Comparison of ENCODE assay signal across 13 cellular contexts in genomic region chr11:72266960-72267359, GRCh38. TPM values are rescaled to one million over a fixed set of nuclear protein-coding genes. Genes with fewer than 3 reads are reported as not detected.
A peak's percentile ranks its signal among the peaks of the same experiment; 100 is the strongest.
DNase-seq lines count a peak whose midpoint lies in the region; ATAC-seq, FAIRE-seq and TF ChIP-seq lines count a peak whose summit lies in the region.
"Not testable (repeated sequence)": the region's sequence is repeated elsewhere in the genome, so short reads cannot be mapped to it uniquely, and the experiment has no call there.
"Had no signal": no experiment of that assay in that cellular context is flagged by ENCODE, and none has a peak within 500 bp of the region (broad histone marks: within the 10 kb centered on the region; RNA-seq: fewer than 3 reads in every experiment).

No MANE protein-coding gene starts in this region.

- H3K27ac ChIP-seq in BLaER1 treated with 17β-estradiol and CSF1 and Interleukin-3, amounts not matched to agents 10 nM and 100 nM; OCI-LY7 (ENCODE audit: low read depth, low read length, poor library complexity, severe bottlenecking); HepG2 (ENCODE audit: extremely low read length, insufficient read depth, low read length): not testable (repeated sequence)

- H4K20me1 ChIP-seq in BLaER1 treated with 17β-estradiol and CSF1 and Interleukin-3, amounts not matched to agents 10 nM and 100 nM; OCI-LY7 (ENCODE audit: insufficient read depth, low read length); HepG2 (ENCODE audit: insufficient read depth, low read length): not testable (repeated sequence)

- H3K9me2 ChIP-seq in OCI-LY7 (ENCODE audit: insufficient read depth, low read length): not testable (repeated sequence)

- H3K27me3 ChIP-seq in BLaER1 treated with 17β-estradiol and CSF1 and Interleukin-3, amounts not matched to agents 10 nM and 100 nM; HepG2 (ENCODE audit: control insufficient read depth in 1 of 2, insufficient read depth in 2 of 2, low read length in 2 of 2): not testable (repeated sequence)

- not testable (repeated sequence) for H3K4me3 ChIP-seq in BLaER1 treated with 17β-estradiol and CSF1 and Interleukin-3, amounts not matched to agents 10 nM and 100 nM; OCI-LY7 (ENCODE audit: low read depth, low read length, poor library complexity, severe bottlenecking); HepG2 (replicated peaks in 1 of 3; ENCODE audit: insufficient read depth in 1 of 3, low read depth in 2 of 3, low read length in 3 of 3)

- not testable (repeated sequence) for H3K4me3 Mint-ChIP-seq in Calu3 (ENCODE audit: low read depth, unreplicated experiment)

- not testable (repeated sequence) for ATAC-seq in HepG2

- POLR2A ChIA-PET in OCI-LY7 (lab: Charles Lee): interaction anchor here (0.7 to 1.2 kb wide), 3 partner anchors 104 to 404 kb away, joined by 3 read pairs; no protein-coding TSS in a partner anchor
- POLR2A ChIA-PET in HepG2 (lab: Yijun Ruan, JAX): not testable (repeated sequence)

- BruUV-seq in Calu3 (replicated peaks; lab: Mats Ljungman, UMichigan); OCI-LY7 (replicated peaks; lab: Mats Ljungman, UMichigan); HepG2 (replicated peaks; lab: Mats Ljungman, UMichigan): not testable (repeated sequence)

- in situ Hi-C loops in HepG2 (cut with HindIII; ENCODE audit: extremely low pct_ligation_motif_present, low pct_unique_long_range_greater_than_20kb): not testable (repeated sequence)

- H3K27ac Mint-ChIP-seq in Calu3 (ENCODE audit: unreplicated experiment): peak overlapping the region; percentile 53

- peak overlapping the region; percentile 52; the same call in 1 of the 2 replicates for H2AFZ ChIP-seq in OCI-LY7 (ENCODE audit: low read length)
- H2AFZ ChIP-seq in HepG2 (ENCODE audit: low read length): not testable (repeated sequence)

- not testable (repeated sequence) for TF ChIP-seq POLR2A in GM12891 (IDR thresholded peaks at IDR 0.05; ENCODE audit: low read depth, low read length); HepG2 (IDR thresholded peaks at IDR 0.05; ENCODE audit: insufficient read depth in 1 of 2, low read depth in 2 of 2, low read length in 2 of 2)

- peak overlapping the region in 8 of 11 experiments; percentile 10 to 75 (median 51); a peak in 8 of 22 replicates for H3K4me2 ChIP-seq in BLaER1 treated with 17β-estradiol and CSF1 and Interleukin-3, amounts not matched to agents 10 nM and 100 nM
- not testable (repeated sequence) for H3K4me2 ChIP-seq in OCI-LY7 (ENCODE audit: low read length); HepG2 (ENCODE audit: low read depth, low read length)

- FAIRE-seq in GM12891 (lab: Jason Lieb, UNC): peak; percentile 9
- peak; percentile 32 for FAIRE-seq in HepG2 (lab: Jason Lieb, UNC)

- CTCF ChIA-PET in Calu3 (lab: Charles Lee): interaction anchor here (0.6 to 1.5 kb wide), 3 partner anchors 10 to 173 kb away, joined by 3 read pairs; no protein-coding TSS in a partner anchor
- CTCF ChIA-PET in OCI-LY7 (lab: Charles Lee; ENCODE audit: unreplicated experiment); HepG2 (lab: Yijun Ruan, JAX; ENCODE audit: low intra/inter-chr PET ratio, low total read pairs): not testable (repeated sequence)

- not testable (repeated sequence) for H3K4me1 Mint-ChIP-seq in Calu3 (ENCODE audit: low read depth, unreplicated experiment)

- H3K9ac ChIP-seq in BLaER1 treated with 17β-estradiol and CSF1 and Interleukin-3, amounts not matched to agents 10 nM and 100 nM; HepG2 (ENCODE audit: insufficient read depth, low read depth, low read length): not testable (repeated sequence)

- not testable (repeated sequence) for H3K36me3 ChIP-seq in BLaER1 treated with 17β-estradiol and CSF1 and Interleukin-3, amounts not matched to agents 10 nM and 100 nM; OCI-LY7 (ENCODE audit: insufficient read depth, low read length); HepG2 (replicated peaks in 1 of 2; ENCODE audit: control insufficient read depth in 1 of 2, insufficient read depth in 2 of 2, low read length in 2 of 2)

- not testable (repeated sequence) for TF ChIP-seq EP300 in HepG2 (IDR thresholded peaks at IDR 0.05; ENCODE audit: low read depth in 2 of 2, low read length in 2 of 2); HepG2 (CRISPR knock-in tag; IDR thresholded peaks at IDR 0.05; ENCODE audit: borderline replicate concordance)

- DNase-seq in Calu3: peak; percentile 39
- DNase-seq in DMS53 (lab: John Stamatoyannopoulos, UW): peak; percentile 69
- DNase-seq in GM12891 (ENCODE audit: insufficient read length, low spot score); OCI-LY7 (ENCODE audit: low spot score); HepG2 (ENCODE audit: low spot score): not testable (repeated sequence)
- peak; percentile 42 for DNase-seq in kidney tubule cell (ENCODE audit: low spot score)
- DNase-seq in posterior vena cava (ENCODE audit: low spot score): peak; percentile 29

- H3K9me3 ChIP-seq in BLaER1 treated with 17β-estradiol and CSF1 and Interleukin-3, amounts not matched to agents 10 nM and 100 nM (replicated peaks in 1 of 11): peaks cover 0 to 17% (median 0%) of the 10 kb centered on the region in 11 experiments; a peak in 6 of 22 replicates
- H3K9me3 ChIP-seq in OCI-LY7 (ENCODE audit: low read length); HepG2 (ENCODE audit: low read length): not testable (repeated sequence)

- peaks cover 17 to 39% (median 25%) of the 10 kb centered on the region in 10 experiments for H3K4me1 ChIP-seq in BLaER1 treated with 17β-estradiol and CSF1 and Interleukin-3, amounts not matched to agents 10 nM and 100 nM
- not testable (repeated sequence) for H3K4me1 ChIP-seq in OCI-LY7 (ENCODE audit: insufficient read depth, low read length, poor library complexity, severe bottlenecking)
- peaks cover 22% of the 10 kb centered on the region for H3K4me1 ChIP-seq in HepG2 (ENCODE audit: insufficient read depth, low read length)

- H3K36me3 Mint-ChIP-seq in Calu3 (ENCODE audit: insufficient read depth, unreplicated experiment): not testable (repeated sequence)

- intact Hi-C loops in Calu3 (cut with micrococcal nuclease; ENCODE audit: unreplicated experiment); OCI-LY7 (cut with micrococcal nuclease; ENCODE audit: unreplicated experiment); HepG2 (cut with micrococcal nuclease; ENCODE audit: unreplicated experiment); posterior vena cava (cut with DNase I): not testable (repeated sequence)

- 0% methylated on average over 5 of the region's 5 CpGs for WGBS in HepG2 (ENCODE audit: low lambda C conversion rate)

- not testable (repeated sequence) for H3K27me3 Mint-ChIP-seq in Calu3 (ENCODE audit: unreplicated experiment)

- TF ChIP-seq RAD21 in HepG2 (CRISPR knock-in tag; IDR thresholded peaks at IDR 0.05): not testable (repeated sequence)

- not testable (repeated sequence) for H3K79me2 ChIP-seq in OCI-LY7 (ENCODE audit: insufficient read depth, low read depth, low read length); HepG2 (ENCODE audit: insufficient read depth, low read length)

- TF ChIP-seq CTCF in Calu3 (IDR thresholded peaks at IDR 0.05; ENCODE audit: unreplicated experiment); OCI-LY7 (conservative IDR thresholded peaks at IDR 0.05; ENCODE audit: low read length); HepG2 (CRISPR knock-in tag; IDR thresholded peaks at IDR 0.05): not testable (repeated sequence)

- not testable (repeated sequence) for H3K9me3 Mint-ChIP-seq in Calu3 (ENCODE audit: low read depth, unreplicated experiment)

RNA-seq across cellular contexts. Expression of gene PHOX2A, which starts 23.0 kb away (rescaled TPM):
- total RNA-seq in Calu3 (2022) (not detected in 2 replicates), OCI-LY7 (2022) (not detected in 2 replicates), HepG2 (2016; rRNA removed; fragmentation: Illumina TruSeq; extraction: Trizol) (not detected in 2 replicates), posterior vena cava (not detected)
- not detected for polyA plus RNA-seq in GM12891 (2012; ENCODE audit: low read depth, missing spikeins)
- total RNA-seq in OCI-LY7 (2014; rRNA removed; shearing (Covaris generic)): not detected in 2 replicates
- total RNA-seq in HepG2 (2016; cell fraction: cytosol; rRNA removed; fragmentation: Illumina TruSeq; extraction: Trizol; ENCODE audit: low read depth): not detected in 2 replicates
- total RNA-seq in HepG2 (2016; cell fraction: insoluble cytoplasmic fraction; rRNA removed; fragmentation: Illumina TruSeq; extraction: Trizol): not detected in 2 replicates
- total RNA-seq in HepG2 (2016; cell fraction: membrane; rRNA removed; fragmentation: Illumina TruSeq; extraction: Trizol): not detected in 2 replicates
- total RNA-seq in HepG2 (2016; cell fraction: nucleus; rRNA removed; fragmentation: Illumina TruSeq; extraction: Trizol): not detected in 2 replicates
- polyA plus RNA-seq in HepG2 (2011; rRNA removed): not detected in 2 replicates
- not detected in 2 replicates for polyA plus RNA-seq in HepG2 (2011; cell fraction: cytosol; rRNA removed)
- polyA plus RNA-seq in HepG2 (2011; cell fraction: nucleus; rRNA removed): not detected in 2 replicates
- not detected in 2 replicates for polyA plus RNA-seq in HepG2 (2012)
- not detected in 2 replicates for polyA plus RNA-seq in HepG2 (2016; cell fraction: cytosol; fragmentation: Illumina TruSeq; extraction: Trizol; ENCODE audit: low read depth)
- not detected in 2 replicates for polyA plus RNA-seq in HepG2 (2016; cell fraction: insoluble cytoplasmic fraction; fragmentation: Illumina TruSeq; extraction: Trizol; ENCODE audit: low read depth)
- not detected in 2 replicates for polyA plus RNA-seq in HepG2 (2016; cell fraction: membrane; fragmentation: Illumina TruSeq; extraction: Trizol; ENCODE audit: low read depth)
- not detected in 2 replicates for polyA plus RNA-seq in HepG2 (2016; cell fraction: nucleus; fragmentation: Illumina TruSeq; extraction: Trizol; ENCODE audit: insufficient read depth, low read depth)
- polyA minus RNA-seq in HepG2 (2011; rRNA and poly(A)+ RNA removed; ENCODE audit: low replicate concordance): not detected in 2 replicates
- not detected in 2 replicates for polyA minus RNA-seq in HepG2 (2011; cell fraction: cytosol; rRNA and poly(A)+ RNA removed)
- not detected in 2 replicates for polyA minus RNA-seq in HepG2 (2011; cell fraction: nucleus; rRNA and poly(A)+ RNA removed)
- total RNA-seq: A673; Caco-2; CD4-positive, alpha-beta T cell; CD8-positive, alpha-beta T cell had no signal
- polyA plus RNA-seq: AG04450 had no signal

RNA-seq across cellular contexts. Expression of gene INPPL1, which starts 42.4 kb away (rescaled TPM):
- total RNA-seq in Calu3 (2022) (203 and 221 TPM in 2 replicates), OCI-LY7 (2022) (195 and 216 TPM in 2 replicates), HepG2 (2016; rRNA removed; fragmentation: Illumina TruSeq; extraction: Trizol) (14.4 and 29.1 TPM in 2 replicates), posterior vena cava (100 to 1,000 TPM; 108 to 110 TPM)
- 59.5 TPM for polyA plus RNA-seq in GM12891 (2012; ENCODE audit: low read depth, missing spikeins)
- total RNA-seq in OCI-LY7 (2014; rRNA removed; shearing (Covaris generic)): 60.9 and 103 TPM in 2 replicates
- total RNA-seq in HepG2 (2016; cell fraction: cytosol; rRNA removed; fragmentation: Illumina TruSeq; extraction: Trizol; ENCODE audit: low read depth): 21.4 and 25.1 TPM in 2 replicates
- 10.8 and 29.6 TPM in 2 replicates for total RNA-seq in HepG2 (2016; cell fraction: insoluble cytoplasmic fraction; rRNA removed; fragmentation: Illumina TruSeq; extraction: Trizol)
- 10.1 and 10.8 TPM in 2 replicates for total RNA-seq in HepG2 (2016; cell fraction: membrane; rRNA removed; fragmentation: Illumina TruSeq; extraction: Trizol)
- 31.6 and 36.2 TPM in 2 replicates for total RNA-seq in HepG2 (2016; cell fraction: nucleus; rRNA removed; fragmentation: Illumina TruSeq; extraction: Trizol)
- polyA plus RNA-seq in HepG2 (2011; rRNA removed): 66.9 and 80.4 TPM in 2 replicates
- polyA plus RNA-seq in HepG2 (2011; cell fraction: cytosol; rRNA removed): 19.0 and 23.6 TPM in 2 replicates
- polyA plus RNA-seq in HepG2 (2011; cell fraction: nucleus; rRNA removed): 500 and 631 TPM in 2 replicates
- polyA plus RNA-seq in HepG2 (2012): 32.6 and 49.5 TPM in 2 replicates
- polyA plus RNA-seq in HepG2 (2016; cell fraction: cytosol; fragmentation: Illumina TruSeq; extraction: Trizol; ENCODE audit: low read depth): 1.8 and 1.9 TPM in 2 replicates
- 10.8 and 14.0 TPM in 2 replicates for polyA plus RNA-seq in HepG2 (2016; cell fraction: insoluble cytoplasmic fraction; fragmentation: Illumina TruSeq; extraction: Trizol; ENCODE audit: low read depth)
- 4.2 and 4.9 TPM in 2 replicates for polyA plus RNA-seq in HepG2 (2016; cell fraction: membrane; fragmentation: Illumina TruSeq; extraction: Trizol; ENCODE audit: low read depth)
- polyA plus RNA-seq in HepG2 (2016; cell fraction: nucleus; fragmentation: Illumina TruSeq; extraction: Trizol; ENCODE audit: insufficient read depth, low read depth): 127 and 134 TPM in 2 replicates
- 73.5 and 218 TPM in 2 replicates for polyA minus RNA-seq in HepG2 (2011; rRNA and poly(A)+ RNA removed; ENCODE audit: low replicate concordance)
- 27.6 and 29.9 TPM in 2 replicates for polyA minus RNA-seq in HepG2 (2011; cell fraction: cytosol; rRNA and poly(A)+ RNA removed)
- polyA minus RNA-seq in HepG2 (2011; cell fraction: nucleus; rRNA and poly(A)+ RNA removed): 106 and 116 TPM in 2 replicates

RNA-seq across cellular contexts. Expression of gene FOLR2, which starts 50.4 kb away (rescaled TPM):
- not detected in 2 replicates for total RNA-seq in Calu3 (2022)
- polyA plus RNA-seq in GM12891 (2012; ENCODE audit: low read depth, missing spikeins): 0.98 TPM
- total RNA-seq in OCI-LY7 (2014; rRNA removed; shearing (Covaris generic)): 13.4 and 14.4 TPM in 2 replicates
- 12.8 and 14.6 TPM in 2 replicates for total RNA-seq in OCI-LY7 (2022)
- not detected in 2 replicates for total RNA-seq in HepG2 (2016; rRNA removed; fragmentation: Illumina TruSeq; extraction: Trizol)
- total RNA-seq in HepG2 (2016; cell fraction: cytosol; rRNA removed; fragmentation: Illumina TruSeq; extraction: Trizol; ENCODE audit: low read depth): not detected in 2 replicates
- not detected in 2 replicates for total RNA-seq in HepG2 (2016; cell fraction: insoluble cytoplasmic fraction; rRNA removed; fragmentation: Illumina TruSeq; extraction: Trizol)
- not detected in 2 replicates for total RNA-seq in HepG2 (2016; cell fraction: membrane; rRNA removed; fragmentation: Illumina TruSeq; extraction: Trizol)
- total RNA-seq in HepG2 (2016; cell fraction: nucleus; rRNA removed; fragmentation: Illumina TruSeq; extraction: Trizol): not detected in 2 replicates
- 0.09 and 0.33 TPM in 2 replicates for polyA plus RNA-seq in HepG2 (2011; rRNA removed)
- 0.15 TPM in 2 replicates for polyA plus RNA-seq in HepG2 (2011; cell fraction: cytosol; rRNA removed)
- not detected in 2 replicates for polyA plus RNA-seq in HepG2 (2011; cell fraction: nucleus; rRNA removed)
- polyA plus RNA-seq in HepG2 (2012): 0.15 and 0.23 TPM in 2 replicates
- polyA plus RNA-seq in HepG2 (2016; cell fraction: cytosol; fragmentation: Illumina TruSeq; extraction: Trizol; ENCODE audit: low read depth): 0.15 TPM in 1 of 2 replicates, not detected in the other
- polyA plus RNA-seq in HepG2 (2016; cell fraction: insoluble cytoplasmic fraction; fragmentation: Illumina TruSeq; extraction: Trizol; ENCODE audit: low read depth): not detected in 2 replicates
- not detected in 2 replicates for polyA plus RNA-seq in HepG2 (2016; cell fraction: membrane; fragmentation: Illumina TruSeq; extraction: Trizol; ENCODE audit: low read depth)
- polyA plus RNA-seq in HepG2 (2016; cell fraction: nucleus; fragmentation: Illumina TruSeq; extraction: Trizol; ENCODE audit: insufficient read depth, low read depth): not detected in 2 replicates
- polyA minus RNA-seq in HepG2 (2011; rRNA and poly(A)+ RNA removed; ENCODE audit: low replicate concordance): 0.21 and 0.86 TPM in 2 replicates
- polyA minus RNA-seq in HepG2 (2011; cell fraction: cytosol; rRNA and poly(A)+ RNA removed): not detected in 2 replicates
- not detected in 2 replicates for polyA minus RNA-seq in HepG2 (2011; cell fraction: nucleus; rRNA and poly(A)+ RNA removed)
- total RNA-seq in posterior vena cava: 10 to 100 TPM; 16.2 to 66.4 TPM
- total RNA-seq: A673; Caco-2; CD4-positive, alpha-beta T cell; CD8-positive, alpha-beta T cell had no signal
- polyA plus RNA-seq: AG04450 had no signal

Comparison
In these comparisons a context has a peak if more than half of its experiments do, and no peak if none do; other contexts are left out.
1. RNA of gene FOLR2, which starts 50.4 kb away (total RNA-seq): 16.2 to 66.4 TPM in posterior vena cava and 12.8 to 14.6 TPM in OCI-LY7; not detected in Calu3 and not detected in HepG2; every median in the first group is over 10 times any median in the second.